8 cellular contexts compared by ENCODE assay signal in the genomic region with DNA sequence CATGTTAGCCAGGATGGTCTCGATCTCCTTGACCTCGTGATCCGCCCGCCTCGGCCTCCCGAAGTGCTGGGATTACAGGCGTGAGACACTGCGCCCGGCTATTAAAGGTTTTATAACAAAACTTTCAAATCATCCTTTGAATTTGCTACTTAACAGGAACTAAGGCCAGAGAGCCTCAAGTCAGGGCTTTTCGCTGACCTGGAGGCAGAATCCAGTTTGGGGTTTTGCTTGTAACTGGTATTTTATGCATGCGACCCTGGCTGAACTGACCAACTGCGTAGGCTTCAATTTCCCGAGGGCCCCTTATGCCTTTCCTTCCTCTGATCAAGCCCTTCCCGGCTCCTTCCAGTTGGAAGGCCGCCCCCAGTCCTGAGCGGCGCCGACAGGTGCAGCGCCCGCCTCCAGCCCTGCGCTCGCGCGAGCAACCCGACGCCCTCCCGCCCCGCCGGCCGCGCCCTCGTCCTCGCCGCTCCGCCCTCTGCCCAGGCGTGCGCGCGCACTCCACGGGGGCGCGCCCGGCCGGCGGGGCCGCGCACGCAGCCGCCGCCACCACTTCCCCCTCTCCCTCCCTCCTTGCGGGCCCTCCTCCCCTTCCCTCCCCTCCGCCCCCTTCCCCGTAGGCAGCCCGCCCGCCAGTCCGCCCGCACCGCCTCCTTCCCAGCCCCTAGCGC. TPM values are rescaled to one million over a fixed set of nuclear protein-coding genes. Genes with fewer than 3 reads are reported as not detected.
DNase-seq lines count a peak whose midpoint lies in the region; TF ChIP-seq lines count a peak whose summit lies in the region.
"Not testable (repeated sequence)": the region's sequence is repeated elsewhere in the genome, so short reads cannot be mapped to it uniquely, and the experiment has no call there.

A gene with protein sequence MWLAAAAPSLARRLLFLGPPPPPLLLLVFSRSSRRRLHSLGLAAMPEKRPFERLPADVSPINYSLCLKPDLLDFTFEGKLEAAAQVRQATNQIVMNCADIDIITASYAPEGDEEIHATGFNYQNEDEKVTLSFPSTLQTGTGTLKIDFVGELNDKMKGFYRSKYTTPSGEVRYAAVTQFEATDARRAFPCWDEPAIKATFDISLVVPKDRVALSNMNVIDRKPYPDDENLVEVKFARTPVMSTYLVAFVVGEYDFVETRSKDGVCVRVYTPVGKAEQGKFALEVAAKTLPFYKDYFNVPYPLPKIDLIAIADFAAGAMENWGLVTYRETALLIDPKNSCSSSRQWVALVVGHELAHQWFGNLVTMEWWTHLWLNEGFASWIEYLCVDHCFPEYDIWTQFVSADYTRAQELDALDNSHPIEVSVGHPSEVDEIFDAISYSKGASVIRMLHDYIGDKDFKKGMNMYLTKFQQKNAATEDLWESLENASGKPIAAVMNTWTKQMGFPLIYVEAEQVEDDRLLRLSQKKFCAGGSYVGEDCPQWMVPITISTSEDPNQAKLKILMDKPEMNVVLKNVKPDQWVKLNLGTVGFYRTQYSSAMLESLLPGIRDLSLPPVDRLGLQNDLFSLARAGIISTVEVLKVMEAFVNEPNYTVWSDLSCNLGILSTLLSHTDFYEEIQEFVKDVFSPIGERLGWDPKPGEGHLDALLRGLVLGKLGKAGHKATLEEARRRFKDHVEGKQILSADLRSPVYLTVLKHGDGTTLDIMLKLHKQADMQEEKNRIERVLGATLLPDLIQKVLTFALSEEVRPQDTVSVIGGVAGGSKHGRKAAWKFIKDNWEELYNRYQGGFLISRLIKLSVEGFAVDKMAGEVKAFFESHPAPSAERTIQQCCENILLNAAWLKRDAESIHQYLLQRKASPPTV (plus strand): TSS at position 552 of the 671 bp plus-strand sequence. CDS start 193 bp downstream, outside the sequence.

- peak within 1 kb of the TSS; percentile 80 for H3K4me3 ChIP-seq in SK-N-MC

- not testable (repeated sequence) for H3K9me3 ChIP-seq in SK-N-MC (ENCODE audit: low read depth, low read length)

- DNase-seq in ELF-1 (ENCODE audit: low read depth, low spot score) (peak; percentile 89), HEK293T (ENCODE audit: extremely low spot score) (peak; percentile 77), NAMALWA (ENCODE audit: low spot score) (peak; percentile 88), SK-N-MC (ENCODE audit: low read depth, low spot score) (peak; percentile 22), foreskin melanocyte (peak; percentile 47), neural crest cell (ENCODE audit: low read depth, low spot score) (peak; percentile 73)
- peak; percentile 91 for DNase-seq in activated naive CD4-positive, alpha-beta T cell treated with anti-CD3 and anti-CD28 coated beads for 36 hours

- H3K36me3 Mint-ChIP-seq in activated naive CD4-positive, alpha-beta T cell treated with anti-CD3 and anti-CD28 coated beads for 36 hours (ENCODE audit: low read depth); neural crest cell (ENCODE audit: low read depth); stimulated activated naive CD8-positive, alpha-beta T cell treated with anti-CD3 and anti-CD28 coated beads, Interleukin-15, Interleukin-2, amounts not matched to agents 100 ng/mL and 50 ng/mL, for 24 hours (ENCODE audit: low read depth): not testable (repeated sequence)

- intact Hi-C loops in activated naive CD4-positive, alpha-beta T cell treated with anti-CD3 and anti-CD28 coated beads for 36 hours (cut with micrococcal nuclease): loop anchor here (1.0 kb wide), 1 partner anchor 120 kb away; no protein-coding TSS in a partner anchor

- not testable (repeated sequence) for H3K36me3 ChIP-seq in SK-N-MC (ENCODE audit: insufficient read depth, low read length)

- peak within 1 kb of the TSS; percentile 83 for H3K27ac Mint-ChIP-seq in activated naive CD4-positive, alpha-beta T cell treated with anti-CD3 and anti-CD28 coated beads for 36 hours
- peak within 1 kb of the TSS; percentile 93 for H3K27ac Mint-ChIP-seq in neural crest cell (ENCODE audit: unreplicated experiment)
- peak within 1 kb of the TSS; percentile 88 for H3K27ac Mint-ChIP-seq in stimulated activated naive CD8-positive, alpha-beta T cell treated with anti-CD3 and anti-CD28 coated beads, Interleukin-15, Interleukin-2, amounts not matched to agents 100 ng/mL and 50 ng/mL, for 24 hours

- POLR2A ChIA-PET in HEK293T (lab: Yijun Ruan, JAX): not testable (repeated sequence)

- not testable (repeated sequence) for H3K27me3 Mint-ChIP-seq in activated naive CD4-positive, alpha-beta T cell treated with anti-CD3 and anti-CD28 coated beads for 36 hours (ENCODE audit: low read depth); neural crest cell (ENCODE audit: low read depth); stimulated activated naive CD8-positive, alpha-beta T cell treated with anti-CD3 and anti-CD28 coated beads, Interleukin-15, Interleukin-2, amounts not matched to agents 100 ng/mL and 50 ng/mL, for 24 hours

- CTCF ChIA-PET in HEK293T (lab: Yijun Ruan, JAX); activated naive CD4-positive, alpha-beta T cell treated with anti-CD3 and anti-CD28 coated beads for 36 hours (lab: Charles Lee): not testable (repeated sequence)

- peak within 1 kb of the TSS; percentile 75 for H3K9ac ChIP-seq in SK-N-MC (ENCODE audit: insufficient read length)

- not testable (repeated sequence) for H3K27ac ChIP-seq in SK-N-MC

- peak within 1 kb of the TSS; percentile 91 for H3K4me3 Mint-ChIP-seq in activated naive CD4-positive, alpha-beta T cell treated with anti-CD3 and anti-CD28 coated beads for 36 hours
- peak within 1 kb of the TSS; percentile 98 for H3K4me3 Mint-ChIP-seq in neural crest cell
- H3K4me3 Mint-ChIP-seq in stimulated activated naive CD8-positive, alpha-beta T cell treated with anti-CD3 and anti-CD28 coated beads, Interleukin-15, Interleukin-2, amounts not matched to agents 100 ng/mL and 50 ng/mL, for 24 hours: peak within 1 kb of the TSS; percentile 92

- H3K9me3 Mint-ChIP-seq in activated naive CD4-positive, alpha-beta T cell treated with anti-CD3 and anti-CD28 coated beads for 36 hours; neural crest cell; stimulated activated naive CD8-positive, alpha-beta T cell treated with anti-CD3 and anti-CD28 coated beads, Interleukin-15, Interleukin-2, amounts not matched to agents 100 ng/mL and 50 ng/mL, for 24 hours: not testable (repeated sequence)

- peaks cover 13% of the 10 kb centered on the region for H3K4me1 Mint-ChIP-seq in activated naive CD4-positive, alpha-beta T cell treated with anti-CD3 and anti-CD28 coated beads for 36 hours (ENCODE audit: low read depth)
- H3K4me1 Mint-ChIP-seq in neural crest cell: peaks cover 17% of the 10 kb centered on the region
- peaks cover 12% of the 10 kb centered on the region for H3K4me1 Mint-ChIP-seq in stimulated activated naive CD8-positive, alpha-beta T cell treated with anti-CD3 and anti-CD28 coated beads, Interleukin-15, Interleukin-2, amounts not matched to agents 100 ng/mL and 50 ng/mL, for 24 hours (ENCODE audit: low read depth)

- not testable (repeated sequence) for TF ChIP-seq CTCF in neural crest cell (conservative IDR thresholded peaks at IDR 0.05)

TF ChIP-seq in HEK293T, 16 proteins besides CTCF, POLR2A, EP300 and RAD21:
- TF ChIP-seq L3MBTL2 (conservative IDR thresholded peaks at IDR 0.05): peak; percentile 77

RNA-seq across cellular contexts. Expression of the gene that starts here (rescaled TPM):
- 10 to 100 TPM; 74.4 to 84.5 TPM for total RNA-seq in activated naive CD4-positive, alpha-beta T cell treated with anti-CD3 and anti-CD28 coated beads for 36 hours
- 136 and 138 TPM in 2 replicates for total RNA-seq in neural crest cell

Comparison
In these comparisons a context has a peak if more than half of its experiments do, and no peak if none do; other contexts are left out.
1. DNase-seq: peak in every context shown above with its lines; median percentile 91 in activated naive CD4-positive, alpha-beta T cell treated with anti-CD3 and anti-CD28 coated beads for 36 hours; 89 in ELF-1; 88 in NAMALWA; 77 in HEK293T; 73 in neural crest cell; 47 in foreskin melanocyte; 22 in SK-N-MC.